In the genomic region with DNA sequence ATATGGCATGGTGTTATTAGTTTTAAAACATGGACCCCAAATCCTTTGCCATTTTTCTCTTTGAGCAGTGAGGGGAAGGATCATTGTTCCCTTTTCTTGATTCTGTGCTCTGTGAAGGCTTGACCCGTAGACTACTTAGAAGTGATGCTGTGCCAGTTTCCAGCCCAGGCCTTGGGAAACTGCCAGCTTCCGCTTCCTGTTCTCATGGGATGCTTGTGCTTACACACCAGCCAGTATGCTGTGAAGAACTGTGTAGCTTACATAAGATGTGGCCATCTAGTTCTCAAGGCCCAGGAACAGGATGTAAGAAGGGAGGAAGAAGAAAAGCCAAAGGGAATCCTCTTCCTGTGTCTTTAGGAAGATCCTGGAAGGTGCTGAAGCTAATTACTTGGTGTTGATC, we compare ENCODE assay signal across 11 cellular contexts.
DNase-seq lines count a peak whose midpoint lies in the region; ATAC-seq, FAIRE-seq and TF ChIP-seq lines count a peak whose summit lies in the region.
"Had no signal": no experiment of that assay in that cellular context is flagged by ENCODE, and none has a peak within 500 bp of the region (broad histone marks: within the 10 kb centered on the region; RNA-seq: fewer than 3 reads in every experiment).

No MANE protein-coding gene starts in this region.

- H2BK20ac ChIP-seq in IMR-90 (ENCODE audit: low read depth, low read length), result no peak overlapping the region

- H3K4me1 ChIP-seq in IMR-90 (ENCODE audit: control insufficient read depth, insufficient read depth, low read length) (peaks cover 1% of the 10 kb centered on the region; the same call in 1 of the 2 replicates), keratinocyte (ENCODE audit: control insufficient read depth, extremely low read depth, insufficient read depth, low read length) (no peaks in the 10 kb centered on the region), thoracic aorta (ENCODE audit: control insufficient read depth in 1 of 2, low read depth in 2 of 2) (peaks cover 3 to 9% of the 10 kb centered on the region in 2 donors)

- no peak overlapping the region for H3K4ac ChIP-seq in IMR-90 (ENCODE audit: low read depth, low read length)

- H3K9me3 ChIP-seq in IMR-90 (ENCODE audit: control insufficient read depth, insufficient read depth, low read length), result no peaks in the 10 kb centered on the region
- H3K9me3 ChIP-seq in keratinocyte (ENCODE audit: control insufficient read depth, low read depth, low read length), result no peaks in the 10 kb centered on the region
- H3K9me3 ChIP-seq in thoracic aorta, result no peaks in the 10 kb centered on the region

- in situ Hi-C loops in IMR-90 (cut with MboI; ENCODE audit: low sequenced_read_pairs), result no loop called here

- H3K4me3 ChIP-seq in IMR-90 (ENCODE audit: insufficient read depth, low read depth, low read length) (no peak overlapping the region), keratinocyte (ENCODE audit: control insufficient read depth in 2 of 3, extremely low read depth in 1 of 3, insufficient read depth in 2 of 3, low read depth in 1 of 3, low read length in 3 of 3) (no peak overlapping the region), thoracic aorta (no peak overlapping the region)

- no peak overlapping the region for H2BK15ac ChIP-seq in IMR-90 (ENCODE audit: low read depth, low read length)

- dilution Hi-C loops in IMR-90 (cut with HindIII; ENCODE audit: low sequenced_read_pairs, unreplicated experiment) (no loop called here), keratinocyte (cut with MboI; ENCODE audit: extremely low pct_ligation_motif_present, low sequenced_read_pairs) (no loop called here)

- peak overlapping the region; percentile 58 for H3K14ac ChIP-seq in IMR-90 (replicated peaks; ENCODE audit: low read depth, low read length)

- no peak overlapping the region for H2BK5ac ChIP-seq in IMR-90 (ENCODE audit: low read depth, low read length, poor library complexity, severe bottlenecking)

- peaks cover 8% of the 10 kb centered on the region; the same call in 1 of the 2 replicates for H3K9me1 ChIP-seq in IMR-90 (ENCODE audit: insufficient read depth, low read length)
- H3K9me1 ChIP-seq in keratinocyte (ENCODE audit: control insufficient read depth, extremely low read depth, insufficient read depth, low read length), result no peaks in the 10 kb centered on the region

- TF ChIP-seq CTCF in IMR-90 (conservative IDR thresholded peaks at IDR 0.05; ENCODE audit: low read depth, low read length) (no peak), keratinocyte (optimal IDR thresholded peaks at IDR 0.05 in 1 of 3, IDR thresholded peaks at IDR 0.05 in 1 of 3, conservative IDR thresholded peaks at IDR 0.05 in 1 of 3; ENCODE audit: extremely low read depth in 1 of 3, insufficient read depth in 2 of 3, low read length in 3 of 3) (no peak), thoracic aorta (IDR thresholded peaks at IDR 0.05) (no peak), GM20000 (IDR thresholded peaks at IDR 0.05; ENCODE audit: extremely low read depth, missing control alignments) (no peak)

- DNase-seq in IMR-90, result peak; percentile 82
- peak in 47 of 61 donors; percentile 1 to 68 (median 12) for DNase-seq in caudate nucleus (lab: John Stamatoyannopoulos, UW)
- no peak for DNase-seq in keratinocyte (ENCODE audit: low read depth, low spot score)
- DNase-seq in thoracic aorta (ENCODE audit: low spot score), result peak; percentile 6
- DNase-seq in GM20000 (ENCODE audit: low spot score), result no peak
- no peak for DNase-seq in activated CD8-positive, alpha-beta memory T cell treated with anti-CD3 and anti-CD28 coated beads for 24 hours
- DNase-seq: activated effector memory CD4-positive, alpha-beta T cell treated with Interleukin-2 at 50 U/mL for 16 hours; KG1 had no signal

- no peak for TF ChIP-seq POLR2A in IMR-90 (IDR thresholded peaks at IDR 0.05; ENCODE audit: low read depth, low read length)

- H3K27me3 ChIP-seq in IMR-90 (ENCODE audit: control insufficient read depth, insufficient read depth, low read length), result no peaks in the 10 kb centered on the region
- H3K27me3 ChIP-seq in keratinocyte (ENCODE audit: control insufficient read depth, extremely low read depth, insufficient read depth, low read length), result no peaks in the 10 kb centered on the region
- H3K27me3 ChIP-seq in thoracic aorta (replicated peaks; ENCODE audit: insufficient read depth), result no peaks in the 10 kb centered on the region

- no peak overlapping the region for H4K5ac ChIP-seq in IMR-90 (ENCODE audit: low read depth, low read length)

- CTCF ChIA-PET in IMR-90 (lab: Yijun Ruan, JAX), result no interaction called here

- FAIRE-seq in keratinocyte (lab: Jason Lieb, UNC), result peak; percentile 39

- no peak overlapping the region for H2AK9ac ChIP-seq in IMR-90 (replicated peaks; ENCODE audit: low read depth, low read length, poor library complexity)

- H4K8ac ChIP-seq in IMR-90 (ENCODE audit: low read depth in 2 of 2, low read length in 2 of 2), result 0 out of 4 replicates have a peak overlapping the region, but pooled peaks of 1 of the 2 experiments have one; percentile 4

- no peak overlapping the region for H3K4me2 ChIP-seq in IMR-90 (ENCODE audit: low read depth, low read length)
- no peak overlapping the region for H3K4me2 ChIP-seq in keratinocyte (ENCODE audit: control insufficient read depth, extremely low read depth, insufficient read depth, low read depth, low read length)

- H3K18ac ChIP-seq in IMR-90 (ENCODE audit: low read depth, low read length), result no peak overlapping the region

- intact Hi-C loops in IMR-90 (cut with micrococcal nuclease), result no loop called here

- peaks cover 0 to 6% of the 10 kb centered on the region in 2 experiments; a peak in 1 of 4 replicates for H3K79me1 ChIP-seq in IMR-90 (ENCODE audit: low read depth in 1 of 2, low read length in 2 of 2)

- no peak for TF ChIP-seq RAD21 in IMR-90 (IDR thresholded peaks at IDR 0.05; ENCODE audit: low read length)

- no peaks in the 10 kb centered on the region for H3K79me2 ChIP-seq in keratinocyte (ENCODE audit: control insufficient read depth, insufficient read depth, low read length)

- no peak overlapping the region for H3K23ac ChIP-seq in IMR-90 (ENCODE audit: low read depth, low read length)

- peak; percentile 70 for ATAC-seq in IMR-90 (ENCODE audit: low read depth)
- ATAC-seq in thoracic aorta (ENCODE audit: insufficient number of reproducible peaks, low FRiP score, low read depth), result no peak
- no peak for ATAC-seq in GM19328 (IDR thresholded peaks at IDR 0.05; ENCODE audit: unreplicated experiment)
- no peak for ATAC-seq in HG02840 (IDR thresholded peaks at IDR 0.05; ENCODE audit: low FRiP score, unreplicated experiment)
- ATAC-seq: HCT116 had no signal

- BruUV-seq in IMR-90 (replicated peaks; lab: Mats Ljungman, UMichigan), result no TSS peak

- H2AK5ac ChIP-seq in IMR-90 (ENCODE audit: low read depth, low read length), result no peak overlapping the region

- H4K20me1 ChIP-seq in IMR-90 (ENCODE audit: insufficient read depth, low read length) (peaks cover 2% of the 10 kb centered on the region; the same call in 1 of the 2 replicates), keratinocyte (ENCODE audit: control insufficient read depth, extremely low read depth, insufficient read depth, low read length) (no peaks in the 10 kb centered on the region)

- no peak overlapping the region for H4K91ac ChIP-seq in IMR-90 (ENCODE audit: insufficient read depth, low read depth, low read length)

- H3K9ac ChIP-seq in IMR-90 (ENCODE audit: low read depth, low read length) (no peak overlapping the region), keratinocyte (ENCODE audit: control insufficient read depth, extremely low read depth, insufficient read depth, low read length) (no peak overlapping the region)

- peaks cover 8% of the 10 kb centered on the region; the same call in 1 of the 2 replicates for H3K36me3 ChIP-seq in IMR-90 (ENCODE audit: control insufficient read depth, insufficient read depth, low read length)
- no peaks in the 10 kb centered on the region for H3K36me3 ChIP-seq in keratinocyte (ENCODE audit: control insufficient read depth in 2 of 2, extremely low read depth in 1 of 2, insufficient read depth in 2 of 2, low read length in 2 of 2)
- no peaks in the 10 kb centered on the region for H3K36me3 ChIP-seq in thoracic aorta

- no peak overlapping the region for H2AFZ ChIP-seq in IMR-90 (replicated peaks; ENCODE audit: low read length, poor library complexity)
- no peak overlapping the region for H2AFZ ChIP-seq in keratinocyte (ENCODE audit: control insufficient read depth, low read length)

- H2BK120ac ChIP-seq in IMR-90 (ENCODE audit: low read depth, low read length), result no peak overlapping the region

- H3K56ac ChIP-seq in IMR-90 (ENCODE audit: extremely low read depth, insufficient read depth, low read length), result no peak overlapping the region

- H3K27ac ChIP-seq in IMR-90 (ENCODE audit: insufficient read depth, low read length), result no peak overlapping the region
- H3K27ac ChIP-seq in caudate nucleus (ENCODE audit: low read depth, low read length), result no peak overlapping the region
- H3K27ac ChIP-seq in keratinocyte (ENCODE audit: control insufficient read depth, insufficient read depth, low read length), result no peak overlapping the region
- H3K27ac ChIP-seq in thoracic aorta, result no peak overlapping the region

- no CpG with 5 or more reads among the region's 2 CpGs for WGBS in IMR-90 (ENCODE audit: extremely low coverage in 2 of 2, insufficient read length in 1 of 2), 2 experiments

- POLR2A ChIA-PET in IMR-90 (lab: Charles Lee; ENCODE audit: unreplicated experiment), result no interaction called here

TF ChIP-seq in IMR-90, 13 proteins besides CTCF, POLR2A, EP300 and RAD21:
- TF ChIP-seq SMC3 (IDR thresholded peaks at IDR 0.05; ENCODE audit: low read depth, low read length), result no peak

Comparison
In these comparisons a context has a peak if more than half of its experiments do, and no peak if none do; other contexts are left out.
1. DNase-seq: peak in IMR-90 (single experiment), caudate nucleus (47 of 61) and thoracic aorta (single experiment); none in keratinocyte (single experiment), GM20000 (single experiment) and activated CD8-positive, alpha-beta memory T cell treated with anti-CD3 and anti-CD28 coated beads for 24 hours (single experiment).